ENCODE assay signal across 11 cellular contexts in genomic region chr6:44054635-44055559, GRCh38.
DNase-seq lines count a peak whose midpoint lies in the region; ATAC-seq and TF ChIP-seq lines count a peak whose summit lies in the region.
"Had no signal": no experiment of that assay in that cellular context is flagged by ENCODE, and none has a peak within 500 bp of the region (broad histone marks: within the 10 kb centered on the region; RNA-seq: fewer than 3 reads in every experiment).

No MANE protein-coding gene starts in this region.

- H3K27me3 Mint-ChIP-seq in brain, result no peaks in the 10 kb centered on the region
- H3K27me3 Mint-ChIP-seq in activated T-cell treated with anti-CD3 and anti-CD28 coated beads, Interleukin-2, amount 50 U/mL, for 4 hours (ENCODE audit: low read depth), result peaks cover 2% of the 10 kb centered on the region

- H3K36me3 ChIP-seq in right atrium auricular region, result no peaks in the 10 kb centered on the region
- no peaks in the 10 kb centered on the region for H3K36me3 ChIP-seq in body of pancreas (replicated peaks in 1 of 2; ENCODE audit: insufficient read depth in 1 of 2, low read depth in 2 of 2)
- H3K36me3 ChIP-seq: left lung, ovary had no signal

- peak overlapping the region; percentile 4 to 78 for H3K27ac ChIP-seq in right atrium auricular region
- H3K27ac ChIP-seq in body of pancreas, result no peak overlapping the region
- H3K27ac ChIP-seq: left lung, ovary had no signal

- H3K4me3 ChIP-seq in right atrium auricular region (no peak overlapping the region), body of pancreas (no peak overlapping the region)
- H3K4me3 ChIP-seq: dorsolateral prefrontal cortex, left lung, ovary had no signal

- intact Hi-C loops in body of pancreas (cut with DNase I), result no loop called here

- H3K9me3 ChIP-seq in right atrium auricular region (no peaks in the 10 kb centered on the region), body of pancreas (no peaks in the 10 kb centered on the region)
- H3K9me3 ChIP-seq: left lung, ovary had no signal

- peaks cover 0 to 7% (median 0%) of the 10 kb centered on the region in 5 experiments for H3K9me3 Mint-ChIP-seq in brain
- peaks cover 2% of the 10 kb centered on the region for H3K9me3 Mint-ChIP-seq in activated T-cell treated with anti-CD3 and anti-CD28 coated beads, Interleukin-2, amount 50 U/mL, for 4 hours

- peaks cover 86% of the 10 kb centered on the region for H3K4me1 Mint-ChIP-seq in brain
- peaks cover 2% of the 10 kb centered on the region for H3K4me1 Mint-ChIP-seq in activated T-cell treated with anti-CD3 and anti-CD28 coated beads, Interleukin-2, amount 50 U/mL, for 4 hours (ENCODE audit: low read depth)

- H3K27me3 ChIP-seq in right atrium auricular region, result no peaks in the 10 kb centered on the region
- no peaks in the 10 kb centered on the region for H3K27me3 ChIP-seq in body of pancreas
- H3K27me3 ChIP-seq: dorsolateral prefrontal cortex, left lung, ovary had no signal

- TF ChIP-seq POLR2A in body of pancreas (IDR thresholded peaks at IDR 0.05), result no peak

- peaks cover 2% of the 10 kb centered on the region for H3K36me3 Mint-ChIP-seq in brain
- no peaks in the 10 kb centered on the region for H3K36me3 Mint-ChIP-seq in activated T-cell treated with anti-CD3 and anti-CD28 coated beads, Interleukin-2, amount 50 U/mL, for 4 hours (ENCODE audit: insufficient read depth)

- WGBS in body of pancreas, 2 donors, result 79 to 80% methylated on average over 6 to 8 of the region's 8 CpGs

- TF ChIP-seq CTCF in brain (conservative IDR thresholded peaks at IDR 0.05) (no peak), right atrium auricular region (IDR thresholded peaks at IDR 0.05) (no peak), body of pancreas (IDR thresholded peaks at IDR 0.05) (no peak)

- peak overlapping the region; percentile 55 to 97 (median 95) for H3K27ac Mint-ChIP-seq in brain

- no peak overlapping the region for H3K4me3 Mint-ChIP-seq in brain
- H3K4me3 Mint-ChIP-seq in activated T-cell treated with anti-CD3 and anti-CD28 coated beads, Interleukin-2, amount 50 U/mL, for 4 hours, result no peak overlapping the region

- peak; percentile 64 for DNase-seq in A172 (ENCODE audit: low spot score)
- DNase-seq in HCEC 1CT, result peak; percentile 88
- DNase-seq in right atrium auricular region (ENCODE audit: low spot score), result no peak
- DNase-seq in body of pancreas, result no peak
- no peak for DNase-seq in activated T-cell treated with anti-CD3 and anti-CD28 coated beads, Interleukin-2, amount 50 U/mL, for 4 hours
- DNase-seq in NCI-H1694 treated with DMSO at 0.1 percent for 48 hours (lab: John Stamatoyannopoulos, UW), result no peak
- DNase-seq in RPMI8226, result no peak
- DNase-seq: dorsolateral prefrontal cortex, left lung, ovary had no signal

- ATAC-seq in body of pancreas, result no peak
- no peak for ATAC-seq in activated T-cell treated with anti-CD3 and anti-CD28 coated beads, Interleukin-2, amount 50 U/mL, for 4 hours
- ATAC-seq: left lung had no signal

- H3K4me1 ChIP-seq in right atrium auricular region, result peaks cover 0 to 82% of the 10 kb centered on the region in 2 donors
- peaks cover 13% of the 10 kb centered on the region for H3K4me1 ChIP-seq in body of pancreas

Comparison
In these comparisons a context has a peak if more than half of its experiments do, and no peak if none do; other contexts are left out.
1. DNase-seq: peak in A172 (single experiment) and HCEC 1CT (single experiment); none in right atrium auricular region (single experiment), body of pancreas (0 of 4), activated T-cell treated with anti-CD3 and anti-CD28 coated beads, Interleukin-2, amount 50 U/mL, for 4 hours (single experiment), NCI-H1694 treated with DMSO at 0.1 percent for 48 hours (single experiment) and RPMI8226 (single experiment).
2. H3K27ac ChIP-seq: peak in right atrium auricular region (2 of 2); none in body of pancreas (0 of 4).